In the genomic region with DNA sequence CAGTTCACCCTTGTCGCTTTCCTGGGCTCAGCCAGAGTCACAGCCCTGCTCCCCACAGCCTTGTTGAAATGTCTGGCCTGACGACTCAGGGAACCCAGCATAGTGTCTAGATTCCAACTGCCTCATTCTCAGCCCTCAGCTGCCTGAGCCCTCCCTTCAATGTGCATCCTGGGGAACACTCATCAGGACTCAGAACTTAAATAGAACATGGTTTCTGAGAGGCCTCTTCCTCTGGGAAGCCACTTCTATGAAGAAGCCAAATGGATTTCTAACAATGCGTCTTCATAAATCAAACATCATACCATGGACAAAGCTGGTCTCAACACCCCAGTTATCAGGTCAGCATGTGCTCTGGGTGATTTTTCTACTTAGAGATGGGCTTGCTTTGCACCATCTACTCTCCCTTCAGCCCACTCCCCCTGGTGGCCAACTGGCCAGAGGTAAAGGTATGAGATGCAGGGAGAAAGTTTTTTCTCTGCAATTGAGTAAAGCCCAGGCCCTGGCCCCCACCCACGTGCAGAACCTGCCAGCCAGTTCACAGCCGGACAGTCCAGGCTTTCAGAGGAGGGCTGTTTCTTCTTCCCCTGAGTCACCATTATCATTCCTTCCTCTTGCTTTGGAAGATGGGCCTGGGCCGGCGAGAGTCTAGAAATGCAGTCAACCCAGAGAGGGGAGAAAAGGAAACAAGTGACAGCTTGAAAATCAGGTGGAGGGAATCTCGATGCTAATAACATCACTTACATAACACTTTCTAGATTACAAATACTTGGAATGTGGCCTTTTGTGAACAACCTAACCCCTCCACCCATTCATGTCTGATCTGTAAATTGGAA, we compare ENCODE assay signal across 1 cellular context.
TF ChIP-seq lines count a peak whose summit lies in the region.

No MANE protein-coding gene starts in this region.

TF ChIP-seq in H1, 55 proteins besides CTCF, POLR2A, EP300 and RAD21:
- TF ChIP-seq CHD2 (IDR thresholded peaks at IDR 0.05; ENCODE audit: low read length) (no peak), YY1 (IDR thresholded peaks at IDR 0.05; ENCODE audit: low read depth, low read length) (0 out of 2 replicates have a peak, but pooled peaks have one; percentile 36), HDAC2 (IDR thresholded peaks at IDR 0.05; ENCODE audit: borderline replicate concordance in 1 of 2, low read depth in 2 of 2, low read length in 2 of 2) (no peak), BRCA1 (IDR thresholded peaks at IDR 0.05; ENCODE audit: low read depth, low read length) (no peak), CEBPB (IDR thresholded peaks at IDR 0.05; ENCODE audit: low read depth, low read length) (no peak), TEAD4 (IDR thresholded peaks at IDR 0.05; ENCODE audit: low read depth, low read length) (0 out of 2 replicates have a peak, but pooled peaks have one; percentile 9), SP4 (IDR thresholded peaks at IDR 0.05; ENCODE audit: low read length) (no peak), TAF7 (optimal IDR thresholded peaks at IDR 0.05; ENCODE audit: borderline replicate concordance, low read depth, low read length) (peak; percentile 23)
- TF ChIP-seq, protein P1, sequence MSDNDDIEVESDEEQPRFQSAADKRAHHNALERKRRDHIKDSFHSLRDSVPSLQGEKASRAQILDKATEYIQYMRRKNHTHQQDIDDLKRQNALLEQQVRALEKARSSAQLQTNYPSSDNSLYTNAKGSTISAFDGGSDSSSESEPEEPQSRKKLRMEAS (IDR thresholded peaks at IDR 0.05), result peak; percentile 77
- TF ChIP-seq, protein P2, sequence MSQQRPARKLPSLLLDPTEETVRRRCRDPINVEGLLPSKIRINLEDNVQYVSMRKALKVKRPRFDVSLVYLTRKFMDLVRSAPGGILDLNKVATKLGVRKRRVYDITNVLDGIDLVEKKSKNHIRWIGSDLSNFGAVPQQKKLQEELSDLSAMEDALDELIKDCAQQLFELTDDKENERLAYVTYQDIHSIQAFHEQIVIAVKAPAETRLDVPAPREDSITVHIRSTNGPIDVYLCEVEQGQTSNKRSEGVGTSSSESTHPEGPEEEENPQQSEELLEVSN (IDR thresholded peaks at IDR 0.05), result peak; percentile 49; the same call in 1 of the 2 replicates
